ENCODE assay signal across 19 cellular contexts in genomic region chrX:150465326-150465725, GRCh38.
DNase-seq lines count a peak whose midpoint lies in the region; TF ChIP-seq lines count a peak whose summit lies in the region.
"Had no signal": no experiment of that assay in that cellular context is flagged by ENCODE, and none has a peak within 500 bp of the region (broad histone marks: within the 10 kb centered on the region; RNA-seq: fewer than 3 reads in every experiment).

No MANE protein-coding gene starts in this region.

- no peak for TF ChIP-seq POLR2A in adrenal gland (IDR thresholded peaks at IDR 0.05)

- no peak overlapping the region for H3K4me3 ChIP-seq in adrenal gland
- H3K4me3 ChIP-seq: Peyer's patch, stomach, vagina had no signal

- no peaks in the 10 kb centered on the region for H3K36me3 ChIP-seq in adrenal gland (replicated peaks in 1 of 2)
- H3K36me3 ChIP-seq: Peyer's patch, stomach, vagina had no signal

- no peaks in the 10 kb centered on the region for H3K27me3 ChIP-seq in adrenal gland
- H3K27me3 ChIP-seq: Peyer's patch, stomach, vagina had no signal

- TF ChIP-seq CTCF in adrenal gland (IDR thresholded peaks at IDR 0.05), result no peak

- WGBS in adrenal gland, 4 donors, result 50 to 80% (median 67%) methylated on average over 3 to 5 of the region's 5 CpGs

- DNase-seq in islet precursor cell (peak; percentile 14), putamen (ENCODE audit: low spot score) (peak; percentile 83), ureter (ENCODE audit: low spot score) (peak; percentile 6), adrenal gland (no peak), NCI-H2227 (lab: John Stamatoyannopoulos, UW; ENCODE audit: unreplicated experiment) (no peak)
- no peak for DNase-seq in activated CD4-positive, CD25-positive, alpha-beta regulatory T cell treated with anti-CD3 and anti-CD28 coated beads, Interleukin-2, amount 50 U/mL, for 72 hours
- DNase-seq: activated CD4-positive, alpha-beta T cell treated with anti-CD3 and anti-CD28 coated beads for 4 hours; activated naive CD8-positive, alpha-beta T cell treated with anti-CD3 and anti-CD28 coated beads, Interleukin-2, amount 10 ng/mL, durations not matched to agents 7 days and 5 days; CD4-positive, alpha-beta T cell; dermis blood vessel endothelial cell; DMS 273 treated with DMSO at 0.1 percent for 48 hours; HCEC 1CT; immature natural killer cell; IMR-90; NCI-H524; Peyer's patch; stomach had no signal

- H3K27ac ChIP-seq in angular gyrus (ENCODE audit: low read depth, low read length) (peak overlapping the region; percentile 95), adrenal gland (no peak overlapping the region)
- H3K27ac ChIP-seq: Peyer's patch, vagina had no signal

- intact Hi-C loops in adrenal gland (cut with DNase I), result no loop called here

- H3K9me3 ChIP-seq in adrenal gland (replicated peaks in 1 of 3), result no peaks in the 10 kb centered on the region
- H3K9me3 ChIP-seq: Peyer's patch, stomach, vagina had no signal

- H3K4me1 ChIP-seq in adrenal gland (replicated peaks in 1 of 2), result no peaks in the 10 kb centered on the region
- H3K4me1 ChIP-seq: Peyer's patch, stomach, vagina had no signal

Comparison
In these comparisons a context has a peak if more than half of its experiments do, and no peak if none do; other contexts are left out.
1. DNase-seq: peak in islet precursor cell (single experiment), putamen (single experiment) and ureter (single experiment); none in adrenal gland (0 of 7), NCI-H2227 (single experiment) and activated CD4-positive, CD25-positive, alpha-beta regulatory T cell treated with anti-CD3 and anti-CD28 coated beads, Interleukin-2, amount 50 U/mL, for 72 hours (single experiment).